Comparison of ENCODE assay signal across 11 cellular contexts in the genomic region with DNA sequence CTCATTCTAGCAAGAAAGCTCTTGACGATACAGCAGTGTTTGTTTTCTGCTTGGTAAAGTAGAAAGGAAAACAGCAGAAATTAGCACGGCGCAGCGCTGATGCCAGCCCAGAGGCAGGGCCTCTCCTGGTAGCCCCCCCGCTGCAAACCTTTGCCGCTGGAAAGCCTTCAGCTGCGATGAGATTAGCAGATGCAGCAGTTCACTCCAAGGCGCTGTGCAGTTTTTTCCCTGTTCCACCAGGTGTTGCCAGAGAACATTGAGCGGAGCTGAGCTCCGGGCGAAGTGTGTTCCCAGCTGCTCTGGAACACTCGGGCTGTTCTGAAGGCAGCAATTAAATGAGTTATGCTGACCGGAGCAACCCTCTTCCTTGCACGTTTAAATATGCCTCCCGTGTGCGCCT.
A peak's percentile ranks its signal among the peaks of the same experiment; 100 is the strongest.
DNase-seq lines count a peak whose midpoint lies in the region; ATAC-seq and TF ChIP-seq lines count a peak whose summit lies in the region.
"Had no signal": no experiment of that assay in that cellular context is flagged by ENCODE, and none has a peak within 500 bp of the region (broad histone marks: within the 10 kb centered on the region; RNA-seq: fewer than 3 reads in every experiment).

No MANE protein-coding gene starts in this region.

- no peak overlapping the region for H3K4me3 ChIP-seq in body of pancreas
- no peak overlapping the region for H3K4me3 ChIP-seq in OCI-LY7 (ENCODE audit: low read depth, low read length, poor library complexity, severe bottlenecking)
- H3K4me3 ChIP-seq: BLaER1 treated with 17β-estradiol and CSF1 and Interleukin-3, amounts not matched to agents 10 nM and 100 nM; SJSA1 had no signal

- peak in 4 of 7 experiments; percentile 1 to 42 (median 22) for TF ChIP-seq CTCF in body of pancreas (IDR thresholded peaks at IDR 0.05)
- no peak for TF ChIP-seq CTCF in OCI-LY7 (conservative IDR thresholded peaks at IDR 0.05; ENCODE audit: low read length)

- POLR2A ChIA-PET in OCI-LY7 (lab: Charles Lee): no interaction called here

- H3K79me2 ChIP-seq in OCI-LY7 (ENCODE audit: insufficient read depth, low read depth, low read length): no peaks in the 10 kb centered on the region

- ATAC-seq in body of pancreas (no peak), HG03135 (IDR thresholded peaks at IDR 0.05; ENCODE audit: unreplicated experiment) (no peak)

- no peak overlapping the region for H3K27ac ChIP-seq in body of pancreas
- H3K27ac ChIP-seq in OCI-LY7 (ENCODE audit: low read depth, low read length, poor library complexity, severe bottlenecking): no peak overlapping the region
- H3K27ac ChIP-seq: BLaER1 treated with 17β-estradiol and CSF1 and Interleukin-3, amounts not matched to agents 10 nM and 100 nM; SJSA1 had no signal

- no peaks in the 10 kb centered on the region for H3K36me3 ChIP-seq in body of pancreas (replicated peaks in 1 of 2; ENCODE audit: insufficient read depth in 1 of 2, low read depth in 2 of 2)
- no peaks in the 10 kb centered on the region for H3K36me3 ChIP-seq in OCI-LY7 (ENCODE audit: insufficient read depth, low read length)
- H3K36me3 ChIP-seq: BLaER1 treated with 17β-estradiol and CSF1 and Interleukin-3, amounts not matched to agents 10 nM and 100 nM; SJSA1 had no signal

- no TSS peak for BruUV-seq in OCI-LY7 (replicated peaks; lab: Mats Ljungman, UMichigan)

- CTCF ChIA-PET in OCI-LY7 (lab: Charles Lee; ENCODE audit: unreplicated experiment): no interaction called here

- TF ChIP-seq POLR2A in body of pancreas (IDR thresholded peaks at IDR 0.05): no peak

- H3K9me2 ChIP-seq in OCI-LY7 (ENCODE audit: insufficient read depth, low read length): no peaks in the 10 kb centered on the region

- H3K9me3 ChIP-seq in body of pancreas: no peaks in the 10 kb centered on the region
- no peaks in the 10 kb centered on the region for H3K9me3 ChIP-seq in OCI-LY7 (ENCODE audit: low read length)
- H3K9me3 ChIP-seq: BLaER1 treated with 17β-estradiol and CSF1 and Interleukin-3, amounts not matched to agents 10 nM and 100 nM had no signal

- peak; percentile 28 for DNase-seq in AG08395 (ENCODE audit: low spot score)
- peak; percentile 67 for DNase-seq in NCI-H1694 treated with DMSO at 0.1 percent for 48 hours (lab: John Stamatoyannopoulos, UW)
- DNase-seq in body of pancreas: peak; percentile 18 to 56 (median 37)
- peak; percentile 27 for DNase-seq in midbrain (lab: John Stamatoyannopoulos, UW)
- no peak for DNase-seq in OCI-LY7 (ENCODE audit: low spot score)
- no peak for DNase-seq in CD1c-positive myeloid dendritic cell (ENCODE audit: extremely low spot score)
- DNase-seq in NCI-H510A treated with DMSO at 0.1 percent for 48 hours (lab: John Stamatoyannopoulos, UW): no peak
- DNase-seq: activated naive CD4-positive, alpha-beta T cell had no signal

- intact Hi-C loops in body of pancreas (cut with DNase I): no loop called here
- intact Hi-C loops in OCI-LY7 (cut with micrococcal nuclease; ENCODE audit: unreplicated experiment): no loop called here

- H3K4me1 ChIP-seq in body of pancreas (no peaks in the 10 kb centered on the region), OCI-LY7 (ENCODE audit: insufficient read depth, low read length, poor library complexity, severe bottlenecking) (no peaks in the 10 kb centered on the region)
- H3K4me1 ChIP-seq: SJSA1 had no signal

- H3K4me2 ChIP-seq in OCI-LY7 (ENCODE audit: low read length): no peak overlapping the region
- H3K4me2 ChIP-seq: BLaER1 treated with 17β-estradiol and CSF1 and Interleukin-3, amounts not matched to agents 10 nM and 100 nM had no signal

- WGBS in body of pancreas, 2 donors: 10 to 14% methylated on average over 16 of the region's 16 CpGs

- no peaks in the 10 kb centered on the region for H3K27me3 ChIP-seq in body of pancreas
- H3K27me3 ChIP-seq: SJSA1 had no signal

- H2AFZ ChIP-seq in OCI-LY7 (ENCODE audit: low read length): no peak overlapping the region

- H4K20me1 ChIP-seq in OCI-LY7 (ENCODE audit: insufficient read depth, low read length): no peaks in the 10 kb centered on the region
- H4K20me1 ChIP-seq: BLaER1 treated with 17β-estradiol and CSF1 and Interleukin-3, amounts not matched to agents 10 nM and 100 nM had no signal

Comparison
In these comparisons a context has a peak if more than half of its experiments do, and no peak if none do; other contexts are left out.
1. DNase-seq: peak in AG08395 (single experiment), NCI-H1694 treated with DMSO at 0.1 percent for 48 hours (single experiment), body of pancreas (4 of 4) and midbrain (single experiment); none in OCI-LY7 (single experiment), CD1c-positive myeloid dendritic cell (single experiment) and NCI-H510A treated with DMSO at 0.1 percent for 48 hours (single experiment).